12 cellular contexts compared by ENCODE assay signal in genomic region chr2:26696352-26696816, GRCh38. TPM values are rescaled to one million over a fixed set of nuclear protein-coding genes. Genes with fewer than 3 reads are reported as not detected.
DNase-seq lines count a peak whose midpoint lies in the region.
"Had no signal": no experiment of that assay in that cellular context is flagged by ENCODE, and none has a peak within 500 bp of the region (broad histone marks: within the 10 kb centered on the region; RNA-seq: fewer than 3 reads in every experiment).

No MANE protein-coding gene starts in this region.

- DNase-seq in ACHN, result peak; percentile 99
- DNase-seq in H4 (ENCODE audit: low spot score), result peak; percentile 49
- DNase-seq in T1000 (lab: John Stamatoyannopoulos, UW), result peak; percentile 67
- DNase-seq in hepatic stellate cell (ENCODE audit: low spot score), result peak; percentile 62
- no peak for DNase-seq in CD8-positive, alpha-beta memory T cell
- no peak for DNase-seq in activated naive CD4-positive, alpha-beta T cell treated with Interleukin-2 at 50 U/mL for 16 hours
- no peak for DNase-seq in DMS153 treated with DMSO at 0.1 percent for 48 hours (lab: John Stamatoyannopoulos, UW; ENCODE audit: unreplicated experiment)
- DNase-seq in COR-L47 (lab: John Stamatoyannopoulos, UW), result no peak
- DNase-seq: left ventricle myocardium superior, NCI-H1417 treated with DMSO at 0.1 percent for 48 hours, SHP77, testis had no signal

- POLR2A ChIA-PET in CD8-positive, alpha-beta memory T cell (lab: Charles Lee), result no interaction called here

- peaks cover 0 to 3% (median 0%) of the 10 kb centered on the region in 5 donors for H3K9me3 Mint-ChIP-seq in CD8-positive, alpha-beta memory T cell

- no peaks in the 10 kb centered on the region for H3K36me3 ChIP-seq in CD8-positive, alpha-beta memory T cell (ENCODE audit: insufficient read depth, low read length)

- peaks cover 53 to 70% of the 10 kb centered on the region in 2 donors for H3K27me3 Mint-ChIP-seq in CD8-positive, alpha-beta memory T cell

- H3K4me3 ChIP-seq in CD8-positive, alpha-beta memory T cell (ENCODE audit: low read length), result no peak overlapping the region
- H3K4me3 ChIP-seq: testis had no signal

- H3K36me3 Mint-ChIP-seq in CD8-positive, alpha-beta memory T cell, result peaks cover 0 to 5% (median 0%) of the 10 kb centered on the region in 3 donors

- no peak overlapping the region for H3K4me3 Mint-ChIP-seq in CD8-positive, alpha-beta memory T cell

- in situ Hi-C loops in ACHN (cut with HindIII; ENCODE audit: low pct_ligation_motif_present, low pct_unique_long_range_greater_than_20kb, low sequenced_read_pairs), result no loop called here

- no peak overlapping the region for H3K27ac ChIP-seq in CD8-positive, alpha-beta memory T cell (ENCODE audit: low read depth, low read length)
- H3K27ac ChIP-seq: testis had no signal

- peaks cover 19% of the 10 kb centered on the region for H3K27me3 ChIP-seq in CD8-positive, alpha-beta memory T cell (ENCODE audit: insufficient read depth, low read length, poor library complexity, severe bottlenecking)
- H3K27me3 ChIP-seq: testis had no signal

- H3K4me1 Mint-ChIP-seq in CD8-positive, alpha-beta memory T cell, result peaks cover 0 to 6% (median 4%) of the 10 kb centered on the region in 3 donors

- CTCF ChIA-PET in CD8-positive, alpha-beta memory T cell (lab: Charles Lee), result no interaction called here

- no peak overlapping the region for H3K27ac Mint-ChIP-seq in CD8-positive, alpha-beta memory T cell

- H3K4me1 ChIP-seq in CD8-positive, alpha-beta memory T cell (ENCODE audit: insufficient read depth, low read length), result no peaks in the 10 kb centered on the region

- no peaks in the 10 kb centered on the region for H3K9me3 ChIP-seq in CD8-positive, alpha-beta memory T cell (ENCODE audit: low read length)
- H3K9me3 ChIP-seq: testis had no signal

RNA-seq across cellular contexts. Expression of gene KCNK3, which starts 3.9 kb away (rescaled TPM):
- total RNA-seq in H4 (2014; rRNA removed; shearing (Covaris generic)), result 0.12 and 2.1 TPM in 2 replicates
- total RNA-seq in CD8-positive, alpha-beta memory T cell, result not detected
- not detected for polyA plus RNA-seq in CD8-positive, alpha-beta memory T cell

RNA-seq across cellular contexts. Expression of gene CIB4, which starts 55.2 kb away (rescaled TPM):
- total RNA-seq in H4 (2014; rRNA removed; shearing (Covaris generic)), result not detected in 2 replicates
- not detected for total RNA-seq in CD8-positive, alpha-beta memory T cell
- polyA plus RNA-seq in CD8-positive, alpha-beta memory T cell, result not detected
- total RNA-seq: left ventricle myocardium superior had no signal

Comparison
In these comparisons a context has a peak if more than half of its experiments do, and no peak if none do; other contexts are left out.
1. DNase-seq: peak in ACHN (single experiment), H4 (single experiment), T1000 (single experiment) and hepatic stellate cell (single experiment); none in CD8-positive, alpha-beta memory T cell (0 of 5), activated naive CD4-positive, alpha-beta T cell treated with Interleukin-2 at 50 U/mL for 16 hours (single experiment), DMS153 treated with DMSO at 0.1 percent for 48 hours (single experiment) and COR-L47 (single experiment).